In genomic region chr12:54352891-54353874, GRCh38 we compare ENCODE assay signal across 1 cellular context.
TF ChIP-seq lines count a peak whose summit lies in the region.

No MANE protein-coding gene starts in this region.

TF ChIP-seq in H1, 55 proteins besides CTCF, POLR2A, EP300 and RAD21:
- TF ChIP-seq RBBP5 (IDR thresholded peaks at IDR 0.05; ENCODE audit: borderline replicate concordance, low read depth, low read length) (0 out of 2 replicates have a peak, but pooled peaks have one; percentile 24), CHD7 (IDR thresholded peaks at IDR 0.05; ENCODE audit: insufficient replicate concordance, low read length) (no peak), CBX5 (IDR thresholded peaks at IDR 0.05; ENCODE audit: low read depth, low read length) (no peak)
